In genomic region chr2:190360965-190361364, GRCh38 we compare ENCODE assay signal across 15 cellular contexts.
"Had no signal": no experiment of that assay in that cellular context is flagged by ENCODE, and none has a peak within 500 bp of the region (broad histone marks: within the 10 kb centered on the region; RNA-seq: fewer than 3 reads in every experiment).

No MANE protein-coding gene starts in this region.

- DNase-seq: activated CD4-positive, alpha-beta T cell treated with anti-CD3 and anti-CD28 coated beads for 48 hours; activated CD4-positive, CD25-positive, alpha-beta regulatory T cell; activated naive CD4-positive, alpha-beta T cell; heart right ventricle; kidney glomerular epithelial cell; left ventricle myocardium inferior; ovary; psoas muscle; right cardiac atrium; stimulated activated CD4-positive, alpha-beta T cell treated with anti-CD3 and anti-CD28 coated beads, Interleukin-2, amount 100 ng/mL, for 48 hours; stomach; upper lobe of right lung had no signal

- H3K9me3 Mint-ChIP-seq: T-helper 2 cell treated with Interferon-gamma antibody and Interleukin-4, amounts not matched to agents 5 μg/mL and 100 μg/mL, for 36 hours had no signal

- ATAC-seq: heart right ventricle, psoas muscle, right cardiac atrium, upper lobe of right lung had no signal

- H3K4me3 ChIP-seq: coronary artery, ovary, SJSA1 had no signal
